33 cellular contexts compared by ENCODE assay signal in the genomic region with DNA sequence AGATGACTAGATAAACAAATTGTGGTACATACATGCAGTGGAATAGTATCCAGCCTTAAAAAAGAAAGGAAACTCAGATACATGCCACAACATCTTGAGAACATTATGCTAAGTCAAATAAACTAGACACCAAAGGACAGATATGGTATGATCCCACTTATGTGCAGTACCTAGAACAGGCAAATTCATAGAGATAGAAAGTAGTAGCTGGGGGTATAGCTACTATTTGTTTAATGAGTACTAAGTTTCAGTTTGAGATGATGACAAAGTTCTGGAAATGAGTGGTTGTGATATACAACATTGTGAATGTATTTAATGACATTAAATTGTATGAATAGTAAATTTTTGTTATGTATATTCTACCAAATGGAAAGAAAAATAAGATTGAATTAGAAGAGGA.
A peak's percentile ranks its signal among the peaks of the same experiment; 100 is the strongest.
DNase-seq lines count a peak whose midpoint lies in the region; ATAC-seq, FAIRE-seq and TF ChIP-seq lines count a peak whose summit lies in the region.
"Had no signal": no experiment of that assay in that cellular context is flagged by ENCODE, and none has a peak within 500 bp of the region (broad histone marks: within the 10 kb centered on the region; RNA-seq: fewer than 3 reads in every experiment).

No MANE protein-coding gene starts in this region.

- in situ Hi-C loops in GM12878 (cut with MboI) (no loop called here), HepG2 (cut with HindIII; ENCODE audit: extremely low pct_ligation_motif_present, low pct_unique_long_range_greater_than_20kb) (no loop called here)

- no peak for TF ChIP-seq RAD21 in GM12878 (IDR thresholded peaks at IDR 0.05; ENCODE audit: insufficient read depth, low read depth, low read length)
- TF ChIP-seq RAD21 in HepG2 (CRISPR knock-in tag; IDR thresholded peaks at IDR 0.05), result no peak

- no peaks in the 10 kb centered on the region for H4K20me1 ChIP-seq in GM12878 (ENCODE audit: control insufficient read depth, insufficient read depth)
- no peaks in the 10 kb centered on the region for H4K20me1 ChIP-seq in HepG2 (ENCODE audit: insufficient read depth, low read length)

- H3K27me3 ChIP-seq in GM12878 (replicated peaks in 1 of 2; ENCODE audit: control insufficient read depth in 2 of 2, insufficient read depth in 2 of 2, low read length in 1 of 2), result no peaks in the 10 kb centered on the region
- H3K27me3 ChIP-seq in HepG2 (ENCODE audit: control insufficient read depth in 1 of 2, insufficient read depth in 2 of 2, low read length in 2 of 2), result no peaks in the 10 kb centered on the region; a peak in 1 of 5 replicates
- H3K27me3 ChIP-seq: colonic mucosa, gastroesophageal sphincter, MG63, right atrium auricular region, SJSA1, stomach, vagina had no signal

- H3K4me2 ChIP-seq in GM12878 (ENCODE audit: control insufficient read depth, insufficient read depth) (no peak overlapping the region), HepG2 (ENCODE audit: low read depth, low read length) (no peak overlapping the region)
- H3K4me2 ChIP-seq: smooth muscle cell had no signal

- H3K4me3 Mint-ChIP-seq in activated CD8-positive, alpha-beta memory T cell treated with anti-CD3 and anti-CD28 coated beads, Interleukin-2, amount 10 ng/mL, durations not matched to agents 7 days and 5 days, result no peak overlapping the region
- H3K4me3 Mint-ChIP-seq: CD4-positive, alpha-beta T cell; T-cell had no signal

- peak; percentile 85 for ATAC-seq in activated CD8-positive, alpha-beta memory T cell treated with anti-CD3 and anti-CD28 coated beads, Interleukin-2, amount 10 ng/mL, durations not matched to agents 7 days and 5 days
- ATAC-seq in GM18511 (IDR thresholded peaks at IDR 0.05; ENCODE audit: unreplicated experiment), result peak; percentile 59
- peak; percentile 65 for ATAC-seq in HG02981 (IDR thresholded peaks at IDR 0.05; ENCODE audit: unreplicated experiment)
- peak; percentile 76 for ATAC-seq in GM12878
- ATAC-seq in HepG2, result no peak
- ATAC-seq: gastroesophageal sphincter, T-cell had no signal

- RAD21 ChIA-PET in GM12878 (lab: Charles Lee; ENCODE audit: unreplicated experiment), result interaction anchor here (0.7 to 1.1 kb wide), 3 partner anchors 9 to 41 kb away, joined by 3 to 4 read pairs (median 4); no protein-coding TSS in a partner anchor

- FAIRE-seq in GM12878 (lab: Jason Lieb, UNC), result no peak
- FAIRE-seq in HepG2 (lab: Jason Lieb, UNC), result no peak
- FAIRE-seq: astrocyte, GM18507, HTR-8/SVneo had no signal

- peaks cover 16% of the 10 kb centered on the region for H3K4me1 Mint-ChIP-seq in activated CD8-positive, alpha-beta memory T cell treated with anti-CD3 and anti-CD28 coated beads, Interleukin-2, amount 10 ng/mL, durations not matched to agents 7 days and 5 days
- H3K4me1 Mint-ChIP-seq: T-cell had no signal

- TF ChIP-seq EP300 in GM12878 (IDR thresholded peaks at IDR 0.05; ENCODE audit: borderline replicate concordance in 1 of 2, control insufficient read depth in 1 of 2, low read depth in 2 of 2, low read length in 2 of 2) (no peak), HepG2 (IDR thresholded peaks at IDR 0.05; ENCODE audit: low read depth in 2 of 2, low read length in 2 of 2) (no peak), HepG2 (CRISPR knock-in tag; IDR thresholded peaks at IDR 0.05; ENCODE audit: borderline replicate concordance) (no peak)

- TF ChIP-seq CTCF in GM12878 (IDR thresholded peaks at IDR 0.05 in 2 of 3, conservative IDR thresholded peaks at IDR 0.05 in 1 of 3; ENCODE audit: control insufficient read depth in 2 of 3, extremely low read depth in 1 of 3, insufficient read depth in 1 of 3, low read depth in 3 of 3, low read length in 3 of 3) (no peak), HepG2 (CRISPR knock-in tag; IDR thresholded peaks at IDR 0.05) (no peak)

- H3K36me3 Mint-ChIP-seq in activated CD8-positive, alpha-beta memory T cell treated with anti-CD3 and anti-CD28 coated beads, Interleukin-2, amount 10 ng/mL, durations not matched to agents 7 days and 5 days, result peaks cover 7% of the 10 kb centered on the region
- H3K36me3 Mint-ChIP-seq: T-cell had no signal

- SMC1A ChIA-PET in GM12878 (lab: Charles Lee; ENCODE audit: uncharacterized antibody, unreplicated experiment), result interaction anchor here (0.6 to 3.3 kb wide), 8 partner anchors 9 to 75 kb away, joined by 3 to 21 read pairs (median 5); no protein-coding TSS in a partner anchor

- peaks cover 5% of the 10 kb centered on the region for H3K9me3 Mint-ChIP-seq in activated CD8-positive, alpha-beta memory T cell treated with anti-CD3 and anti-CD28 coated beads, Interleukin-2, amount 10 ng/mL, durations not matched to agents 7 days and 5 days (ENCODE audit: low read depth)
- H3K9me3 Mint-ChIP-seq: CD4-positive, alpha-beta T cell; T-cell had no signal

- POLR2A ChIA-PET in GM12878 (lab: Charles Lee) (interaction anchor here (0.6 kb wide), 1 partner anchor 14 kb away, joined by 9 read pairs; no protein-coding TSS in a partner anchor), HepG2 (lab: Yijun Ruan, JAX) (no interaction called here)

- H3K27ac Mint-ChIP-seq in activated CD8-positive, alpha-beta memory T cell treated with anti-CD3 and anti-CD28 coated beads, Interleukin-2, amount 10 ng/mL, durations not matched to agents 7 days and 5 days, result peak overlapping the region; percentile 32
- H3K27ac Mint-ChIP-seq: CD4-positive, alpha-beta T cell; T-cell had no signal

- H3K4me3 ChIP-seq in GM12878 (no peak overlapping the region), HepG2 (replicated peaks in 1 of 3; ENCODE audit: insufficient read depth in 1 of 3, low read depth in 2 of 3, low read length in 3 of 3) (no peak overlapping the region)
- H3K4me3 ChIP-seq: colonic mucosa, gastroesophageal sphincter, MG63, right atrium auricular region, SJSA1, smooth muscle cell, stomach, vagina had no signal

- H2AFZ ChIP-seq in GM12878 (ENCODE audit: control insufficient read depth, low read depth, low read length) (no peak overlapping the region), HepG2 (ENCODE audit: low read length) (no peak overlapping the region)

- H3K36me3 ChIP-seq in GM12878 (ENCODE audit: control insufficient read depth in 2 of 2, insufficient read depth in 2 of 2, low read length in 1 of 2), result no peaks in the 10 kb centered on the region
- no peaks in the 10 kb centered on the region for H3K36me3 ChIP-seq in HepG2 (replicated peaks in 1 of 2; ENCODE audit: control insufficient read depth in 1 of 2, insufficient read depth in 2 of 2, low read length in 2 of 2)
- H3K36me3 ChIP-seq: colonic mucosa, gastroesophageal sphincter, MG63, right atrium auricular region, SJSA1, stomach, vagina had no signal

- H3K79me2 ChIP-seq in GM12878 (ENCODE audit: control insufficient read depth, insufficient read depth, low read length) (no peaks in the 10 kb centered on the region), HepG2 (ENCODE audit: insufficient read depth, low read length) (no peaks in the 10 kb centered on the region)

- H3K27ac ChIP-seq in GM12878 (ENCODE audit: control insufficient read depth, insufficient read depth) (no peak overlapping the region), HepG2 (ENCODE audit: extremely low read length, insufficient read depth, low read length) (no peak overlapping the region)
- H3K27ac ChIP-seq: colonic mucosa, gastroesophageal sphincter, right atrium auricular region, SJSA1, stomach, vagina had no signal

- H3K9ac ChIP-seq in GM12878 (ENCODE audit: control insufficient read depth, insufficient read depth, low read length) (no peak overlapping the region), HepG2 (ENCODE audit: insufficient read depth, low read depth, low read length) (no peak overlapping the region)

- DNase-seq in activated CD8-positive, alpha-beta memory T cell treated with anti-CD3 and anti-CD28 coated beads, Interleukin-2, amount 10 ng/mL, durations not matched to agents 7 days and 5 days, result no peak
- DNase-seq in activated CD8-positive, alpha-beta memory T cell treated with anti-CD3 and anti-CD28 coated beads, Interleukin-2, amount 50 U/mL, for 4 hours, result no peak
- no peak for DNase-seq in GM12878 (ENCODE audit: low read depth, low spot score)
- no peak for DNase-seq in HepG2 (ENCODE audit: low spot score)
- no peak for DNase-seq in retina
- no peak for DNase-seq in NCI-H1436 treated with DMSO at 0.1 percent for 48 hours (lab: John Stamatoyannopoulos, UW)
- DNase-seq: activated CD4-positive, alpha-beta T cell treated with anti-CD3 and anti-CD28 coated beads, Interleukin-2, amount 50 U/mL, for 48 hours; activated naive CD4-positive, alpha-beta T cell treated with anti-CD3 and anti-CD28 coated beads, Interleukin-2, amount 50 U/mL, for 16 hours; CD4-positive, alpha-beta T cell; colonic mucosa; DMS79 treated with DMSO at 0.1 percent for 48 hours; effector CD8-positive, alpha-beta T cell; GF-D8; KBM-7; MG63; NCI-H1105; NCI-H187 treated with DMSO at 0.1 percent for 48 hours; NCI-H2171 treated with DMSO at 0.1 percent for 48 hours; NCI-H510A treated with DMSO at 0.1 percent for 48 hours; RPMI8226; stimulated activated CD4-positive, alpha-beta T cell treated with anti-CD3 and anti-CD28 coated beads, Interleukin-1b, Interleukin-23, amount 100 ng/mL, for 48 hours; stomach; T-cell had no signal

- BruUV-seq in GM12878 (replicated peaks; lab: Mats Ljungman, UMichigan) (no TSS peak), HepG2 (replicated peaks; lab: Mats Ljungman, UMichigan) (no TSS peak)

- TF ChIP-seq POLR2A in GM12878 (IDR thresholded peaks at IDR 0.05; ENCODE audit: low read depth, low read length) (no peak), HepG2 (IDR thresholded peaks at IDR 0.05; ENCODE audit: insufficient read depth in 1 of 2, low read depth in 2 of 2, low read length in 2 of 2) (no peak)

- no peaks in the 10 kb centered on the region for H3K27me3 Mint-ChIP-seq in activated CD8-positive, alpha-beta memory T cell treated with anti-CD3 and anti-CD28 coated beads, Interleukin-2, amount 10 ng/mL, durations not matched to agents 7 days and 5 days
- H3K27me3 Mint-ChIP-seq: CD4-positive, alpha-beta T cell; T-cell had no signal

- H3K9me3 ChIP-seq in GM12878 (replicated peaks; ENCODE audit: control insufficient read depth, insufficient read depth, low read length), result peaks cover 2% of the 10 kb centered on the region; the same call in 2 of the 3 replicates
- no peaks in the 10 kb centered on the region for H3K9me3 ChIP-seq in HepG2 (ENCODE audit: low read length)
- H3K9me3 ChIP-seq: colonic mucosa, gastroesophageal sphincter, MG63, right atrium auricular region, SJSA1, stomach, vagina had no signal

- H3K4me1 ChIP-seq in GM12878 (ENCODE audit: control insufficient read depth, insufficient read depth, low read length), result no peaks in the 10 kb centered on the region
- no peaks in the 10 kb centered on the region for H3K4me1 ChIP-seq in HepG2 (ENCODE audit: insufficient read depth, low read length)
- H3K4me1 ChIP-seq: colonic mucosa, right atrium auricular region, vagina had no signal

- intact Hi-C loops in GM12878 (cut with micrococcal nuclease; ENCODE audit: unreplicated experiment) (no loop called here), HepG2 (cut with micrococcal nuclease; ENCODE audit: unreplicated experiment) (no loop called here)

- CTCF ChIA-PET in activated CD8-positive, alpha-beta memory T cell treated with anti-CD3 and anti-CD28 coated beads, Interleukin-2, amount 10 ng/mL, durations not matched to agents 7 days and 5 days (lab: Charles Lee), result interaction anchor here (1.5 kb wide), 1 partner anchor 100 kb away, joined by 3 read pairs; no protein-coding TSS in a partner anchor
- CTCF ChIA-PET in GM12878 (lab: Yijun Ruan, JAX) (interaction anchor here (1.0 to 1.8 kb wide), 4 partner anchors 10 to 48 kb away, joined by 3 to 10 read pairs (median 5); no protein-coding TSS in a partner anchor), HepG2 (lab: Yijun Ruan, JAX; ENCODE audit: low intra/inter-chr PET ratio, low total read pairs) (no interaction called here)
